In the genomic region with DNA sequence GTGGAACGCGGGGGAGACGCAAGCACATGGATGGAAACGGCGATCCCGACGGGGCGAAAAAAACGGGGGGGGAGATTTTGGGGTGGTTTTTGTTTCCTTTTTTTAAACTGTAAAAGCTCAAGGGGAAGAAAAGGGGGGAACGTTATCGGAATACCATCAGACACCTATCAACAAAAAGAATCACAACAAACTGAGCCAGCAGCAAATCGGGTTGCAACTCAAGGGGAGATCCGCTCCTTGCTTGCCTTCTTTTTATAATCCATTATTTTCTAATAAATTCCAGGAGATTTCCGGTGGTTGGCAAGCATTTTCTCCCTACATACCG, we compare ENCODE assay signal across 8 cellular contexts. TPM values are rescaled to one million over a fixed set of nuclear protein-coding genes. Genes with fewer than 3 reads are reported as not detected.
DNase-seq lines count a peak whose midpoint lies in the region; ATAC-seq and TF ChIP-seq lines count a peak whose summit lies in the region.

No MANE protein-coding gene starts in this region.

- H3K27ac ChIP-seq in RWPE1 (peak overlapping the region; percentile 77), esophagus muscularis mucosa (replicated peaks in 1 of 4) (peak overlapping the region; percentile 97 to 99 (median 98)), trophoblast cell (ENCODE audit: low read depth, low read length) (peak overlapping the region; percentile 100)

- H3K4me3 ChIP-seq in esophagus muscularis mucosa, result peak overlapping the region; percentile 71 to 89 (median 86)
- peak overlapping the region; percentile 91 for H3K4me3 ChIP-seq in trophoblast cell (ENCODE audit: low read depth, low read length)

- peak overlapping the region; percentile 35 for H2AK5ac ChIP-seq in trophoblast cell (ENCODE audit: low read length)

- POLR2A ChIA-PET in RWPE1 (lab: Yijun Ruan, JAX; ENCODE audit: low non-redundant PET), result interaction anchor here (0.8 kb wide), 1 partner anchor 10 kb away, joined by 3 read pairs; no protein-coding TSS in a partner anchor

- H3K27me3 ChIP-seq in esophagus muscularis mucosa, result no peaks in the 10 kb centered on the region
- H3K27me3 ChIP-seq in trophoblast cell (ENCODE audit: insufficient read depth, low read length), result no peaks in the 10 kb centered on the region

- 2% methylated on average over 15 of the region's 15 CpGs for WGBS in esophagus muscularis mucosa
- WGBS in trophoblast cell (ENCODE audit: extremely low coverage, insufficient coverage, insufficient read length), result no CpG with 5 or more reads among the region's 15 CpGs

- H3K23ac ChIP-seq in trophoblast cell (ENCODE audit: low read length), result no peak overlapping the region

- peak overlapping the region; percentile 99 for H4K91ac ChIP-seq in trophoblast cell (ENCODE audit: low read depth, low read length)

- peak overlapping the region; percentile 67 for H3K4me2 ChIP-seq in trophoblast cell (ENCODE audit: low read length)

- H3K79me2 ChIP-seq in trophoblast cell (ENCODE audit: control insufficient read depth, insufficient read depth, low read length, poor library complexity), result peaks cover 30% of the 10 kb centered on the region

- no peak for TF ChIP-seq POLR2A in esophagus muscularis mucosa (IDR thresholded peaks at IDR 0.05; ENCODE audit: low read depth)

- peak overlapping the region; percentile 84 for H4K8ac ChIP-seq in trophoblast cell (ENCODE audit: low read depth, low read length)

- H3K9me3 ChIP-seq in ES-I3 (ENCODE audit: control insufficient read depth, insufficient read depth, low read length) (no peaks in the 10 kb centered on the region), esophagus muscularis mucosa (no peaks in the 10 kb centered on the region), trophoblast cell (ENCODE audit: insufficient read depth, low read depth, low read length) (no peaks in the 10 kb centered on the region)

- peak overlapping the region; percentile 93 for H2BK5ac ChIP-seq in trophoblast cell (ENCODE audit: low read depth, low read length, poor library complexity)

- no peak for DNase-seq in RWPE1 (ENCODE audit: low spot score)
- no peak for DNase-seq in esophagus muscularis mucosa (ENCODE audit: extremely low spot score)
- no peak for DNase-seq in trophoblast cell

- peak overlapping the region; percentile 92 for H2AFZ ChIP-seq in trophoblast cell (ENCODE audit: insufficient read depth, low read length, poor library complexity)

- H3K9ac ChIP-seq in ES-I3 (ENCODE audit: low read depth, low read length) (peak overlapping the region; percentile 94), trophoblast cell (ENCODE audit: low read length) (peak overlapping the region; percentile 62)

- TF ChIP-seq EP300 in esophagus muscularis mucosa (IDR thresholded peaks at IDR 0.05), result no peak

- peaks cover 39% of the 10 kb centered on the region for H3K79me1 ChIP-seq in trophoblast cell (ENCODE audit: low read length)

- TF ChIP-seq CTCF in RWPE1 (conservative IDR thresholded peaks at IDR 0.05; ENCODE audit: low read depth), result no peak
- no peak for TF ChIP-seq CTCF in esophagus muscularis mucosa (IDR thresholded peaks at IDR 0.05)

- CTCF ChIA-PET in RWPE1 (lab: Yijun Ruan, JAX), result interaction anchor here (0.6 to 1.2 kb wide), 4 partner anchors 100 to 618 kb away, joined by 3 to 5 read pairs (median 4); no protein-coding TSS in a partner anchor

- intact Hi-C loops in esophagus muscularis mucosa (cut with DNase I), result loop anchor here (5.0 to 10.0 kb wide), 5 partner anchors 71 to 489 kb away; a partner anchor contains a TSS

- H3K36me3 ChIP-seq in ES-I3 (ENCODE audit: insufficient read depth, low read length) (no peaks in the 10 kb centered on the region), esophagus muscularis mucosa (no peaks in the 10 kb centered on the region), trophoblast cell (ENCODE audit: control insufficient read depth in 1 of 2, insufficient read depth in 2 of 2, low read length in 2 of 2) (no peaks in the 10 kb centered on the region)

- peaks cover 8% of the 10 kb centered on the region for H3K4me1 ChIP-seq in ES-I3 (ENCODE audit: insufficient read depth, low read length)
- H3K4me1 ChIP-seq in esophagus muscularis mucosa, result peaks cover 0 to 30% (median 22%) of the 10 kb centered on the region in 4 donors
- no peaks in the 10 kb centered on the region for H3K4me1 ChIP-seq in trophoblast cell (ENCODE audit: control insufficient read depth in 1 of 2, insufficient read depth in 2 of 2, low read length in 2 of 2)

- H3K4ac ChIP-seq in trophoblast cell (ENCODE audit: low read depth, low read length), result peak overlapping the region; percentile 95

- peak overlapping the region; percentile 74 for H2BK12ac ChIP-seq in trophoblast cell (ENCODE audit: low read length)

- H4K12ac ChIP-seq in trophoblast cell (ENCODE audit: low read depth, low read length), result peak overlapping the region; percentile 92

- peak overlapping the region; percentile 100 for H3K14ac ChIP-seq in trophoblast cell (ENCODE audit: low read length)

- peak overlapping the region; percentile 88 for H2BK120ac ChIP-seq in trophoblast cell (ENCODE audit: insufficient read depth, low read length, poor library complexity)

- ATAC-seq in HG03159 (IDR thresholded peaks at IDR 0.05; ENCODE audit: unreplicated experiment) (no peak), HG02981 (IDR thresholded peaks at IDR 0.05; ENCODE audit: unreplicated experiment) (no peak), HG03457 (IDR thresholded peaks at IDR 0.05; ENCODE audit: unreplicated experiment) (no peak), HG02610 (IDR thresholded peaks at IDR 0.05; ENCODE audit: unreplicated experiment) (no peak)

- peak overlapping the region; percentile 100 for H3K18ac ChIP-seq in trophoblast cell (ENCODE audit: low read length)

RNA-seq across cellular contexts. Expression of a gene that starts 0.6 kb away (rescaled TPM):
- 1 to 10 TPM; 5.0 to 8.7 (median 7.1) TPM for total RNA-seq in esophagus muscularis mucosa
- 31.7 and 32.4 TPM in 2 replicates for polyA plus RNA-seq in trophoblast cell (2013)
